In genomic region chr11:114147389-114148382, GRCh38 we compare ENCODE assay signal across 13 cellular contexts.
DNase-seq lines count a peak whose midpoint lies in the region; TF ChIP-seq lines count a peak whose summit lies in the region.
"Had no signal": no experiment of that assay in that cellular context is flagged by ENCODE, and none has a peak within 500 bp of the region (broad histone marks: within the 10 kb centered on the region; RNA-seq: fewer than 3 reads in every experiment).

No MANE protein-coding gene starts in this region.

- intact Hi-C loops in thyroid gland (cut with DNase I) = no loop called here

- H3K36me3 ChIP-seq in esophagus (ENCODE audit: control insufficient read depth in 2 of 2, insufficient read depth in 2 of 2, low read length in 1 of 2) (peaks cover 0 to 2% of the 10 kb centered on the region in 2 donors), thyroid gland (no peaks in the 10 kb centered on the region)

- no peaks in the 10 kb centered on the region for H3K27me3 ChIP-seq in esophagus (ENCODE audit: control insufficient read depth in 1 of 2, insufficient read depth in 2 of 2, low read length in 2 of 2)
- no peaks in the 10 kb centered on the region for H3K27me3 ChIP-seq in thyroid gland

- no peaks in the 10 kb centered on the region for H3K9me3 ChIP-seq in esophagus (ENCODE audit: control insufficient read depth in 2 of 2, insufficient read depth in 1 of 2, low read depth in 1 of 2, low read length in 1 of 2)
- no peaks in the 10 kb centered on the region for H3K9me3 ChIP-seq in thyroid gland

- peaks cover 0 to 8% of the 10 kb centered on the region in 2 donors for H3K4me1 ChIP-seq in esophagus (ENCODE audit: control insufficient read depth in 2 of 2, insufficient read depth in 2 of 2, low read length in 1 of 2)
- H3K4me1 ChIP-seq in thyroid gland = peaks cover 59 to 91% of the 10 kb centered on the region in 2 donors

- peak; percentile 40 for DNase-seq in RPMI7951 (ENCODE audit: low read depth)
- peak; percentile 69 for DNase-seq in mucosa of gallbladder (ENCODE audit: low spot score)
- DNase-seq in thyroid gland = no peak
- DNase-seq in cerebellar cortex (ENCODE audit: low spot score) = no peak
- DNase-seq in NCI-H1930 (lab: John Stamatoyannopoulos, UW) = no peak
- DNase-seq in stimulated activated CD4-positive, alpha-beta T cell treated with anti-CD3 and anti-CD28 coated beads, Interleukin-15, amount 100 ng/mL, for 24 hours = no peak
- DNase-seq in NAMALWA (ENCODE audit: low spot score) = no peak
- DNase-seq: activated CD4-positive, alpha-beta memory T cell treated with anti-CD3 and anti-CD28 coated beads for 36 hours; activated naive CD8-positive, alpha-beta T cell treated with anti-CD3 and anti-CD28 coated beads, Interleukin-2, amount 50 U/mL, for 24 hours; DND-41; SIG-M5 had no signal

- H3K27ac ChIP-seq in esophagus (ENCODE audit: low read depth in 2 of 2, low read length in 1 of 2) = peak overlapping the region; percentile 15 to 66
- peak overlapping the region; percentile 20 to 60 (median 26) for H3K27ac ChIP-seq in thyroid gland
- H3K27ac ChIP-seq: HL-60 had no signal

- H3K4me3 ChIP-seq in esophagus (ENCODE audit: low read depth in 1 of 2, low read length in 2 of 2) (no peak overlapping the region), thyroid gland (replicated peaks in 1 of 3) (no peak overlapping the region)

- no peak for TF ChIP-seq POLR2A in thyroid gland (IDR thresholded peaks at IDR 0.05)

- WGBS in esophagus, 2 donors = 57 to 59% methylated on average over 10 of the region's 10 CpGs
- WGBS in thyroid gland, 2 donors = 73% methylated on average over 10 of the region's 10 CpGs

- no peak for TF ChIP-seq CTCF in thyroid gland (IDR thresholded peaks at IDR 0.05)

Comparison
In these comparisons a context has a peak if more than half of its experiments do, and no peak if none do; other contexts are left out.
1. DNase-seq: peak in RPMI7951 (single experiment) and mucosa of gallbladder (single experiment); none in thyroid gland (0 of 2), cerebellar cortex (single experiment), NCI-H1930 (0 of 2), stimulated activated CD4-positive, alpha-beta T cell treated with anti-CD3 and anti-CD28 coated beads, Interleukin-15, amount 100 ng/mL, for 24 hours (single experiment) and NAMALWA (single experiment).